Comparison of ENCODE assay signal across 8 cellular contexts in the genomic region with DNA sequence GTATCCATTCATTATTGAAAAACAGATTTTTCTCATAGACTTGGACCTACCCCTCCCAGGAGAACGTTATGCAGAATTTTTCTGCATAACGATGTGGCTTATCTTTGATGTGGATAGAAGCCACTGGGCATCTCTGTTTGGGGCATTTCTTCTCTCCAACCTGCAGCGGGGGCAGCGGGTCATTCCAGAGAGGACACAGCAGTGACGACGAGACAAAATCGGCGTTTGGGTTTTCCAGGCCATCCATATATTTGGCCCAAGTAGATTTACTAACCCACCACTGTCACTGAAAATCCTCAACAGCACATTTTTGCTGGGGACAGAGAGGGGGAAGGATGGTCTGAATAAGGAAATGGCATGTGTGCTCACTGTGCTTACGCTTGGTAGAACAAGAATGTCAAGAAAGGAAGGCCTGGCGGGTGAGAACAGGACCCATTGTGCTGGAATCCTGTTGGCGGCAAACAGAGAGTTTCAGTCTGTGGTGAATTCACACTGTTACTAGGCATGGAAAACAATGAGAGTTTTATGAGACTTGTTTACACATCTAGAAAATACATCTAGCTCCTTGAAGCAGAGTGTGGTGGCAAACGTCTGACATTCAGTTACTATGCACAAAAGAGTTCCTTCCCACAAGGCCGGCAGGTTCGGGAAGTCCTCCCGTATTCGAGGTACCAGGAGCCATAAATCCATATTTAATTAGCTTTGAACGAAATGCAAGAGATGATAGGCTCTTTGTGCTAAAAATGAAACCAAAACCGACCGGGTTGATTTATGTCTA.
DNase-seq lines count a peak whose midpoint lies in the region; ATAC-seq and TF ChIP-seq lines count a peak whose summit lies in the region.

No MANE protein-coding gene starts in this region.

- POLR2A ChIA-PET in CD8-positive, alpha-beta T cell (lab: Charles Lee), result interaction anchor here (0.9 kb wide), 1 partner anchor 313 kb away, joined by 3 read pairs; the partner anchor contains the start of gene KLF6

- H3K27me3 ChIP-seq in CD8-positive, alpha-beta T cell (ENCODE audit: insufficient read depth, low read length), result peaks cover 3% of the 10 kb centered on the region
- no peaks in the 10 kb centered on the region for H3K27me3 ChIP-seq in fibroblast of lung (ENCODE audit: control insufficient read depth, insufficient read depth, low read length)

- H3K9me3 ChIP-seq in CD8-positive, alpha-beta T cell (ENCODE audit: low read length), result no peaks in the 10 kb centered on the region
- H3K9me3 ChIP-seq in fibroblast of lung (ENCODE audit: control insufficient read depth, insufficient read depth, low read depth, low read length), result no peaks in the 10 kb centered on the region

- peak overlapping the region; percentile 12 for H2AFZ ChIP-seq in fibroblast of lung (ENCODE audit: low read length)

- H3K27me3 Mint-ChIP-seq in CD8-positive, alpha-beta T cell (ENCODE audit: low read depth), result peaks cover 10% of the 10 kb centered on the region

- H3K27ac Mint-ChIP-seq in CD8-positive, alpha-beta T cell, result no peak overlapping the region

- in situ Hi-C loops in SK-MEL-5 (cut with HindIII; ENCODE audit: low pct_unique_long_range_greater_than_20kb, low sequenced_read_pairs), result no loop called here

- H3K4me3 ChIP-seq in CD8-positive, alpha-beta T cell (ENCODE audit: low read depth, low read length), result peak overlapping the region; percentile 18
- H3K4me3 ChIP-seq in fibroblast of lung (replicated peaks in 1 of 4; ENCODE audit: control extremely low read depth in 1 of 4, insufficient read depth in 1 of 4, low read depth in 3 of 4, low read length in 4 of 4), result peak overlapping the region in 1 of 4 experiments; percentile 29

- peak overlapping the region; percentile 25 for H3K9ac ChIP-seq in fibroblast of lung (ENCODE audit: insufficient read depth, low read length)

- peak overlapping the region; percentile 49 for H3K4me2 ChIP-seq in fibroblast of lung (ENCODE audit: extremely low read depth, insufficient read depth, low read length)

- H3K9me3 Mint-ChIP-seq in CD8-positive, alpha-beta T cell, result no peaks in the 10 kb centered on the region

- no peak for ATAC-seq in CD8-positive, alpha-beta T cell

- no peaks in the 10 kb centered on the region for H3K36me3 ChIP-seq in CD8-positive, alpha-beta T cell (ENCODE audit: insufficient read depth, low read length)
- no peaks in the 10 kb centered on the region for H3K36me3 ChIP-seq in fibroblast of lung (ENCODE audit: control insufficient read depth, insufficient read depth, low read length)

- no peak for TF ChIP-seq CTCF in CD8-positive, alpha-beta T cell (IDR thresholded peaks at IDR 0.05)
- TF ChIP-seq CTCF in fibroblast of lung (conservative IDR thresholded peaks at IDR 0.05 in 1 of 2, IDR thresholded peaks at IDR 0.05 in 1 of 2; ENCODE audit: low read depth in 1 of 2, low read length in 2 of 2), result no peak

- H3K79me2 ChIP-seq in fibroblast of lung (ENCODE audit: control insufficient read depth, insufficient read depth, low read length), result no peaks in the 10 kb centered on the region

- H3K4me3 Mint-ChIP-seq in CD8-positive, alpha-beta T cell, result peak overlapping the region; percentile 80

- peaks cover 26% of the 10 kb centered on the region for H3K4me1 Mint-ChIP-seq in CD8-positive, alpha-beta T cell (ENCODE audit: low read depth)

- peaks cover 10% of the 10 kb centered on the region for H3K4me1 ChIP-seq in CD8-positive, alpha-beta T cell (ENCODE audit: insufficient read depth, low read length)
- peaks cover 24% of the 10 kb centered on the region for H3K4me1 ChIP-seq in fibroblast of lung (ENCODE audit: control insufficient read depth, extremely low read depth, insufficient read depth, low read length)

- CTCF ChIA-PET in CD8-positive, alpha-beta T cell (lab: Charles Lee), result no interaction called here

- no peak overlapping the region for H3K27ac ChIP-seq in CD8-positive, alpha-beta T cell (ENCODE audit: low read depth, low read length)
- H3K27ac ChIP-seq in fibroblast of lung (ENCODE audit: insufficient read depth, low read length), result peak overlapping the region; percentile 70

- no peaks in the 10 kb centered on the region for H3K36me3 Mint-ChIP-seq in CD8-positive, alpha-beta T cell

- DNase-seq in CD8-positive, alpha-beta T cell, result no peak
- DNase-seq in SK-MEL-5 (ENCODE audit: low read depth, low spot score), result peak; percentile 55
- DNase-seq in fibroblast of lung (ENCODE audit: low read depth in 2 of 2), result peak in 1 of 2 donors; percentile 79
- DNase-seq in posterior cingulate gyrus, result peak in 7 of 10 donors; percentile 44 to 89 (median 60)
- DNase-seq in NCI-H82 (lab: John Stamatoyannopoulos, UW), result no peak
- no peak for DNase-seq in NCI-H1048 (lab: John Stamatoyannopoulos, UW)
- no peak for DNase-seq in SHP77 (lab: John Stamatoyannopoulos, UW)
- DNase-seq in DMS 273 (lab: John Stamatoyannopoulos, UW; ENCODE audit: unreplicated experiment), result no peak

- no peaks in the 10 kb centered on the region for H4K20me1 ChIP-seq in fibroblast of lung (ENCODE audit: control insufficient read depth, extremely low read depth, insufficient read depth, low read length)

- intact Hi-C loops in CD8-positive, alpha-beta T cell (cut with DNase I, micrococcal nuclease), result no loop called here
- intact Hi-C loops in posterior cingulate gyrus (cut with DNase I), result loop anchor here (10.0 kb wide), 1 partner anchor 313 kb away; the partner anchor contains the start of gene KLF6

Comparison
In these comparisons a context has a peak if more than half of its experiments do, and no peak if none do; other contexts are left out.
1. DNase-seq: peak in SK-MEL-5 (single experiment) and posterior cingulate gyrus (7 of 10); none in CD8-positive, alpha-beta T cell (0 of 7), NCI-H82 (single experiment), NCI-H1048 (single experiment), SHP77 (0 of 2) and DMS 273 (single experiment).